Comparison of ENCODE assay signal across 1 cellular context in genomic region chr6:146943673-146944072, GRCh38.
TF ChIP-seq lines count a peak whose summit lies in the region.

No MANE protein-coding gene starts in this region.

TF ChIP-seq in HepG2, 621 proteins besides CTCF, POLR2A, EP300 and RAD21 (continued from another document):
- TF ChIP-seq HMGXB4 (CRISPR knock-in tag; IDR thresholded peaks at IDR 0.05; ENCODE audit: borderline replicate concordance in 1 of 2, low read depth in 1 of 2) (no peak), ZNF761 (CRISPR knock-in tag; conservative IDR thresholded peaks at IDR 0.05) (no peak), ZNF737 (CRISPR knock-in tag; IDR thresholded peaks at IDR 0.05; ENCODE audit: borderline replicate concordance) (no peak), HOXA9 (CRISPR knock-in tag; IDR thresholded peaks at IDR 0.05; ENCODE audit: borderline replicate concordance) (no peak), HIC2 (CRISPR knock-in tag; IDR thresholded peaks at IDR 0.05; ENCODE audit: low read depth) (no peak), ESRRA (CRISPR knock-in tag; IDR thresholded peaks at IDR 0.05; ENCODE audit: low read depth) (no peak), ZSCAN9 (CRISPR knock-in tag; IDR thresholded peaks at IDR 0.05; ENCODE audit: borderline replicate concordance) (no peak), ZNF598 (CRISPR knock-in tag; IDR thresholded peaks at IDR 0.05; ENCODE audit: borderline replicate concordance) (no peak)
